In the genomic region with DNA sequence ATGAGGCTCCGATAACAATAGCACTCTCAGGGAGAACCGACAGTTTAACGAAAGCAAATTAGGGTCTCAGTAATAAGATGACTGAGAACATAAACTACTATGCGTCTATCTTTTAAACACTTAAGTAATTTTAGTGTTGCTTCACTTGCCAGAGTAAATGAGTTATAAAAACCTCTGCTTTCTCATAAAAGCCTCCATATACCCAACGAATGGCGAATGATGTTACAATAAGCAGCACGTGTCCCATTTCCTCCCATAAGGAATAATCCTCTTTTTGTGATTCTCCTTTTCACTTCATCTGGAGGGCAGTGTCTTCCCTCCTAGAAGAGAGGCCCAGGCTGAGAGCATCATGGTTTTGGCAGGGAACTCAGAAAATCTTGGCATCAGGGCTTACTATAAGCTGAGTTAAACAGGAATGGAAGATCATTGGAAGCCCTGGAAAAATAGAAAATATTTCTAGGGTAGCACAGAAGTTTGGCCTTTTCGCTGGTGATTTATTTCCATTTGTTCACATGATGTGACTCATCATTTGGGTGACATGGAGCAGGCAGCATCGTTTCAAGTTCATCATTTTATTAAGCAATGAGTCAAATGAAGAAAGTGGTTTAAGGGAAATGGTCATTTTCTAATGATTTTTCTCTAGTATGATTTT, we compare ENCODE assay signal across 11 cellular contexts.
DNase-seq lines count a peak whose midpoint lies in the region; ATAC-seq and TF ChIP-seq lines count a peak whose summit lies in the region.
"Had no signal": no experiment of that assay in that cellular context is flagged by ENCODE, and none has a peak within 500 bp of the region (broad histone marks: within the 10 kb centered on the region; RNA-seq: fewer than 3 reads in every experiment).

No MANE protein-coding gene starts in this region.

- peaks cover 6% of the 10 kb centered on the region; the same call in 1 of the 2 replicates for H3F3A ChIP-seq in DOHH2 (ENCODE audit: control insufficient read depth, insufficient read depth)

- TF ChIP-seq POLR2A in ovary (IDR thresholded peaks at IDR 0.05) (no peak), body of pancreas (IDR thresholded peaks at IDR 0.05) (no peak)

- no peaks in the 10 kb centered on the region for H3K27me3 ChIP-seq in DOHH2 (ENCODE audit: control insufficient read depth, low read length)
- H3K27me3 ChIP-seq in ovary, result no peaks in the 10 kb centered on the region
- no peaks in the 10 kb centered on the region for H3K27me3 ChIP-seq in body of pancreas

- peak overlapping the region; percentile 75 for H3K4me2 ChIP-seq in DOHH2 (ENCODE audit: low read length)

- H3K9me3 ChIP-seq in DOHH2 (ENCODE audit: control insufficient read depth, insufficient read depth, low read length) (no peaks in the 10 kb centered on the region), ovary (no peaks in the 10 kb centered on the region), body of pancreas (no peaks in the 10 kb centered on the region)

- 27 to 32% (median 31%) methylated on average over 9 of the region's 9 CpGs for WGBS in ovary, 3 donors
- 88 to 91% methylated on average over 9 of the region's 9 CpGs for WGBS in body of pancreas, 2 donors

- H4K20me1 ChIP-seq in DOHH2 (ENCODE audit: control insufficient read depth, insufficient read depth, low read depth, low read length), result no peaks in the 10 kb centered on the region

- no peaks in the 10 kb centered on the region for H3K9me2 ChIP-seq in DOHH2 (replicated peaks; ENCODE audit: control insufficient read depth, low read length)

- TF ChIP-seq EP300 in ovary (IDR thresholded peaks at IDR 0.05), result no peak

- intact Hi-C loops in ovary (cut with DNase I), result no loop called here
- intact Hi-C loops in body of pancreas (cut with DNase I), result loop anchor here (10.0 kb wide), 1 partner anchor 171 kb away; no protein-coding TSS in a partner anchor

- H3K27ac ChIP-seq in DOHH2 (ENCODE audit: low read depth, low read length) (no peak overlapping the region; the same call in 1 of the 2 replicates), ovary (peak overlapping the region in 1 of 2 donors; percentile 51), body of pancreas (no peak overlapping the region)

- no peaks in the 10 kb centered on the region for H3K36me3 ChIP-seq in DOHH2 (ENCODE audit: control insufficient read depth, low read length)
- no peaks in the 10 kb centered on the region for H3K36me3 ChIP-seq in ovary
- no peaks in the 10 kb centered on the region for H3K36me3 ChIP-seq in body of pancreas (replicated peaks in 1 of 2; ENCODE audit: insufficient read depth in 1 of 2, low read depth in 2 of 2)

- no peak for TF ChIP-seq CTCF in DOHH2 (IDR thresholded peaks at IDR 0.05; ENCODE audit: low read depth, low read length, poor library complexity, severe bottlenecking)
- no peak for TF ChIP-seq CTCF in ovary (IDR thresholded peaks at IDR 0.05)
- TF ChIP-seq CTCF in body of pancreas (IDR thresholded peaks at IDR 0.05), result no peak

- H3K4me1 ChIP-seq in DOHH2 (ENCODE audit: control insufficient read depth, low read length), result peaks cover 51% of the 10 kb centered on the region
- H3K4me1 ChIP-seq in ovary (ENCODE audit: insufficient read depth), result peaks cover 2% of the 10 kb centered on the region
- H3K4me1 ChIP-seq in body of pancreas, result no peaks in the 10 kb centered on the region

- H3K4me3 ChIP-seq in DOHH2 (ENCODE audit: low read length) (no peak overlapping the region), ovary (no peak overlapping the region), body of pancreas (no peak overlapping the region)

- peak; percentile 23 to 28 for DNase-seq in NCI-H526 (lab: John Stamatoyannopoulos, UW)
- DNase-seq in fibroblast of gingiva (ENCODE audit: low read depth), result peak; percentile 57
- peak in 3 of 5 donors; percentile 39 to 53 (median 52) for DNase-seq in ovary
- DNase-seq in body of pancreas, result no peak
- no peak for DNase-seq in T-helper 9 cell
- DNase-seq in NCI-H2029 treated with DMSO at 0.1 percent for 48 hours (lab: John Stamatoyannopoulos, UW), result no peak
- DNase-seq: activated effector memory CD4-positive, alpha-beta T cell treated with anti-CD3 and anti-CD28 coated beads, Interleukin-2, amount 50 U/mL, for 16 hours; KBM-7; stimulated activated CD4-positive, alpha-beta T cell treated with anti-CD3 and anti-CD28 coated beads, Interleukin-15, amount 100 ng/mL, for 24 hours had no signal

- no peaks in the 10 kb centered on the region for H3K79me2 ChIP-seq in DOHH2 (ENCODE audit: control insufficient read depth, low read length)

- ATAC-seq in body of pancreas (no peak), GM18498 (IDR thresholded peaks at IDR 0.05; ENCODE audit: unreplicated experiment) (no peak)

Comparison
In these comparisons a context has a peak if more than half of its experiments do, and no peak if none do; other contexts are left out.
1. DNase-seq: peak in NCI-H526 (2 of 2), fibroblast of gingiva (single experiment) and ovary (3 of 5); none in body of pancreas (0 of 4), T-helper 9 cell (single experiment) and NCI-H2029 treated with DMSO at 0.1 percent for 48 hours (single experiment).